Comparison of ENCODE assay signal across 8 cellular contexts in the genomic region with DNA sequence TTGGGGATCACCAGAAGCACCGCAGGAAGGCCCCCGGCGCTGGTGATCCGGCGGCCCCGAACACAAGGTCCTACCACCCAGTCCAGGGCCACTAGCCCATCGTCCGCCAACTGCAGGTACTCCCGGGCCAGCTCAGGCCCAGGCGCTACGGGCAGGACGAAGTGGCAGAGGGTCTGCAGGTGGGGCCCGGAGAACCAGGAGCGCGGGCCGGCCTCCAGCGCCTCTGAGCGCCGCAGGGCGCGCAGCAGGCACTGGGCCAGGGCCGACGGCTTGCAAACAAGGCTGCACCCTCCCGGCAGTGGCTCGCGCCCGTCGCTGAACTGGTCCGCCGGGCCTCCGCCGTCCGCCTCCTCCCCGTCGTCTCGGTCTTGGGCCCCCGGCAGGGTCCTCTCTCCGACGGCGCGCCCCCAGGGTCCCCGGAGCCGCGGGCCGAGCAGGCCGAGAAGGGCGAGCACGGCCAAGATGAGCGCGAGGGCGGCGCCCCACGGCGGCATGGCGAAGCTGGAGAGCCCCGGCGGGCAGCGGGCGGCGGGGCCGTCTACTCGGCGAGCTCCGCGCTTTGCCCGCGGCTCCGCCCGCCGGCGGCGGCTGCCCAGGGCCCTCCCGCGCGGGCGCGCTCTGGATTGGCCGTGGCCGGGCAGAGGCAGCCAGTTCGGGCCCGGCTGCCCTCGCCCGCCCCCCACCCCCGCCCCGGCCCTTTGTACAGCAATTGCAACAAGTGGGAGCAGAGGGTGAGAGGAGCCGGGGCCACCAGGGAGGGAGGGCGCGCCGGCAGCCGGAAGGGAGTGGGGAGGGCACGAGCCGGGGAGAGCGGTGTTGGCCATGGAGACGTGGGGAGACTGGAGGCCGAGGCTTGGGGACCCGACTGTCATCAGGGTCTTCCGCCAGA. TPM values are rescaled to one million over a fixed set of nuclear protein-coding genes. Genes with fewer than 3 reads are reported as not detected.
DNase-seq lines count a peak whose midpoint lies in the region; ATAC-seq and TF ChIP-seq lines count a peak whose summit lies in the region.

A gene with protein sequence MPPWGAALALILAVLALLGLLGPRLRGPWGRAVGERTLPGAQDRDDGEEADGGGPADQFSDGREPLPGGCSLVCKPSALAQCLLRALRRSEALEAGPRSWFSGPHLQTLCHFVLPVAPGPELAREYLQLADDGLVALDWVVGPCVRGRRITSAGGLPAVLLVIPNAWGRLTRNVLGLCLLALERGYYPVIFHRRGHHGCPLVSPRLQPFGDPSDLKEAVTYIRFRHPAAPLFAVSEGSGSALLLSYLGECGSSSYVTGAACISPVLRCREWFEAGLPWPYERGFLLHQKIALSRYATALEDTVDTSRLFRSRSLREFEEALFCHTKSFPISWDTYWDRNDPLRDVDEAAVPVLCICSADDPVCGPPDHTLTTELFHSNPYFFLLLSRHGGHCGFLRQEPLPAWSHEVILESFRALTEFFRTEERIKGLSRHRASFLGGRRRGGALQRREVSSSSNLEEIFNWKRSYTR (minus strand): TSS at position 565 of the 889 bp plus-strand sequence. CDS start 71 bp downstream, at position 494.

- H3K4me1 ChIP-seq in right cardiac atrium (ENCODE audit: control insufficient read depth, insufficient read depth, low read length) (peaks cover 8% of the 10 kb centered on the region), rectal smooth muscle tissue (ENCODE audit: control insufficient read depth, insufficient read depth, low read length) (peaks cover 9% of the 10 kb centered on the region)

- no peaks in the 10 kb centered on the region for H3K9me2 ChIP-seq in SU-DHL-6 (replicated peaks; ENCODE audit: insufficient read depth, low read length)

- H3F3A ChIP-seq in SU-DHL-6 (ENCODE audit: insufficient read depth): 0 out of 2 replicates have a peak, but pooled peaks cover 4% of the 10 kb centered on the region

- H3K4me3 ChIP-seq in SU-DHL-6 (ENCODE audit: insufficient read depth, low read length, poor library complexity, severe bottlenecking) (peak within 1 kb of the TSS; percentile 78), right cardiac atrium (ENCODE audit: low read length) (peak within 1 kb of the TSS; percentile 63), rectal smooth muscle tissue (ENCODE audit: low read length) (peak within 1 kb of the TSS; percentile 88)

- H3K36me3 ChIP-seq in KOPT-K1 (ENCODE audit: insufficient read depth, low read length): peaks cover 10% of the 10 kb centered on the region; the same call in 1 of the 2 replicates
- no peaks in the 10 kb centered on the region for H3K36me3 ChIP-seq in SU-DHL-6 (ENCODE audit: low read length)
- H3K36me3 ChIP-seq in rectal smooth muscle tissue (ENCODE audit: control insufficient read depth, insufficient read depth, low read length): peaks cover 8% of the 10 kb centered on the region

- intact Hi-C loops in right cardiac atrium (cut with DNase I): no loop called here

- H3K9ac ChIP-seq in SU-DHL-6 (ENCODE audit: low read length): peak within 1 kb of the TSS; percentile 90
- peak within 1 kb of the TSS; percentile 58 for H3K9ac ChIP-seq in rectal smooth muscle tissue (ENCODE audit: low read length)

- H3K9me3 ChIP-seq in KOPT-K1 (ENCODE audit: insufficient read depth, low read length, poor library complexity, severe bottlenecking) (no peaks in the 10 kb centered on the region), SU-DHL-6 (ENCODE audit: insufficient read depth, low read length) (no peaks in the 10 kb centered on the region), right cardiac atrium (ENCODE audit: control insufficient read depth, low read length) (no peaks in the 10 kb centered on the region)

- 2% methylated on average over 97 of the region's 97 CpGs for WGBS in right cardiac atrium

- H3K79me2 ChIP-seq in SU-DHL-6 (ENCODE audit: insufficient read depth, low read length): peaks cover 14% of the 10 kb centered on the region

- DNase-seq in AG09319 (ENCODE audit: extremely low read depth, low read depth) (peak; percentile 27), anterior cingulate cortex (lab: John Stamatoyannopoulos, UW) (peak in 31 of 58 donors; percentile 32 to 74 (median 56)), right cardiac atrium (peak; percentile 76 to 89 (median 89))

- H3K27ac ChIP-seq in KOPT-K1 (ENCODE audit: low read depth, low read length, poor library complexity, severe bottlenecking) (peak within 1 kb of the TSS; percentile 72), SU-DHL-6 (ENCODE audit: low read depth, low read length) (peak within 1 kb of the TSS; percentile 81), right cardiac atrium (ENCODE audit: low read length) (peak within 1 kb of the TSS; percentile 61), rectal smooth muscle tissue (ENCODE audit: low read depth, low read length) (peak within 1 kb of the TSS; percentile 70)

- no peaks in the 10 kb centered on the region for H4K20me1 ChIP-seq in SU-DHL-6 (ENCODE audit: low read depth, low read length)

- no peak for TF ChIP-seq CTCF in AG09319 (IDR thresholded peaks at IDR 0.05; ENCODE audit: low read depth, low read length)
- no peak for TF ChIP-seq CTCF in SU-DHL-6 (IDR thresholded peaks at IDR 0.05; ENCODE audit: insufficient read depth, low read length, poor library complexity, severe bottlenecking)

- ATAC-seq in GM18907 (IDR thresholded peaks at IDR 0.05; ENCODE audit: unreplicated experiment) (peak; percentile 27), right cardiac atrium (peak; percentile 48 to 57), GM21717 (IDR thresholded peaks at IDR 0.05; ENCODE audit: unreplicated experiment) (no peak)

- H2AFZ ChIP-seq in SU-DHL-6 (ENCODE audit: low read depth, low read length, severe bottlenecking): peak within 1 kb of the TSS; percentile 83

- H3K27me3 ChIP-seq in SU-DHL-6 (ENCODE audit: low read length) (no peaks in the 10 kb centered on the region), right cardiac atrium (ENCODE audit: control insufficient read depth, insufficient read depth) (no peaks in the 10 kb centered on the region), rectal smooth muscle tissue (ENCODE audit: control insufficient read depth, insufficient read depth, low read length) (no peaks in the 10 kb centered on the region)

- peak within 1 kb of the TSS; percentile 65 for H3K4me2 ChIP-seq in SU-DHL-6 (ENCODE audit: low read depth, low read length, poor library complexity, severe bottlenecking)

RNA-seq across cellular contexts. Expression of the gene that starts here (rescaled TPM):
- total RNA-seq in right cardiac atrium: 1 to 10 TPM; 6.6 to 7.5 (median 7.3) TPM
- 5.2 TPM for polyA plus RNA-seq in right cardiac atrium

Comparison
In these comparisons a context has a peak if more than half of its experiments do, and no peak if none do; other contexts are left out.
1. DNase-seq: peak in every context shown above with its lines; median percentile 89 in right cardiac atrium; 56 in anterior cingulate cortex; 27 in AG09319.